Comparison of ENCODE assay signal across 1 cellular context in the genomic region with DNA sequence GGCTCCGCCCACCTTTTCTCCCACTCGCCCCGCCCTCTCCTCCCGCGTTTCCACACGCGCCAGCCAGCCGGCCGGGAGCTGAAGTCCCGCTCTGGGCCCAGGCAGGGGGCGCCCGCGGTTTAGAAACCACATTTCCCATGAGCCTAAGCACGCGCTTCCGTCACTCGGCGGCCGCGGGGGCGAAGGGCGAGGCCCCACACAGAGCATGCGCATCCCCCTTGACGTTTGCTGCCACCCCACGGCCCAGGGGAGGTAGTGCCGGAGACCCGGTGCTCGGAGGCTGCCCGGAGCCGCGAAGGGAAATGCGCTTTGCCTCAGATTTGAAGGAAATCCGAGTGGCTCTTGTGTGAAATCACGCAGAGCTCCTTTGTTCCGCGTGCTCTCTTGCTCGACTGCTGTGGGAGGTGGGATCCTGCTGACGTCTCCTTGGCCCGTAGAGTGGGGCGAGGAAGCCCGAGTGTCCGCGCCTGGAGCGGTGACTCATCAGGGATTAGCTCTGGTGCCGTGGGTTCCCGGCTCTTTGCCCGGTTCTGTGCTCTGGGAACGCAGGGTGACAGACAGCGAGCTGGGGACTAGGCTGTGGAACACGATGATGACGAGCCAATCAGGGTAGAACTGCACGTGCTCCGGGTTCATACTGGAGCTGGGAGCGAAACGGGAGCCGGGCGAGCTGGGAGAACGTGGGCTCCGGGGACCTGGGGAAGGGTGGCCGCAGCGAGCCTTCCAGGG.
A peak's percentile ranks its signal among the peaks of the same experiment; 100 is the strongest.
TF ChIP-seq lines count a peak whose summit lies in the region.

No MANE protein-coding gene starts in this region.

TF ChIP-seq in HepG2, 621 proteins besides CTCF, POLR2A, EP300 and RAD21 (continued from another document and continues in another):
- TF ChIP-seq, protein P1, sequence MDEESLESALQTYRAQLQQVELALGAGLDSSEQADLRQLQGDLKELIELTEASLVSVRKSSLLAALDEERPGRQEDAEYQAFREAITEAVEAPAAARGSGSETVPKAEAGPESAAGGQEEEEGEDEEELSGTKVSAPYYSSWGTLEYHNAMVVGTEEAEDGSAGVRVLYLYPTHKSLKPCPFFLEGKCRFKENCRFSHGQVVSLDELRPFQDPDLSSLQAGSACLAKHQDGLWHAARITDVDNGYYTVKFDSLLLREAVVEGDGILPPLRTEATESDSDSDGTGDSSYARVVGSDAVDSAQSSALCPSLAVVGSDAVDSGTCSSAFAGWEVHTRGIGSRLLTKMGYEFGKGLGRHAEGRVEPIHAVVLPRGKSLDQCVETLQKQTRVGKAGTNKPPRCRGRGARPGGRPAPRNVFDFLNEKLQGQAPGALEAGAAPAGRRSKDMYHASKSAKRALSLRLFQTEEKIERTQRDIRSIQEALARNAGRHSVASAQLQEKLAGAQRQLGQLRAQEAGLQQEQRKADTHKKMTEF (CRISPR knock-in tag; IDR thresholded peaks at IDR 0.05) = peak; percentile 85
- TF ChIP-seq ARHGAP35 (CRISPR knock-in tag; IDR thresholded peaks at IDR 0.05; ENCODE audit: borderline replicate concordance) (peak; percentile 52; the same call in 1 of the 2 replicates), HNRNPL (IDR thresholded peaks at IDR 0.05; ENCODE audit: low read depth, low read length) (peak; percentile 89), RBFOX2 (IDR thresholded peaks at IDR 0.05; ENCODE audit: low read depth, low read length) (peak; percentile 87), ZNF224 (CRISPR knock-in tag; IDR thresholded peaks at IDR 0.05) (peak; percentile 88; the same call in 1 of the 2 replicates), ZNF121 (CRISPR knock-in tag; IDR thresholded peaks at IDR 0.05) (0 out of 2 replicates have a peak, but pooled peaks have one; percentile 13), HDAC1 (CRISPR knock-in tag; IDR thresholded peaks at IDR 0.05) (peak; percentile 79), ZMAT3 (CRISPR knock-in tag; conservative IDR thresholded peaks at IDR 0.05) (peak; percentile 62), KDM1A (CRISPR knock-in tag; IDR thresholded peaks at IDR 0.05) (no peak), SP4 (CRISPR knock-in tag; IDR thresholded peaks at IDR 0.05) (peak; percentile 93), FOXA1 (IDR thresholded peaks at IDR 0.05) (no peak), FOXA1 (CRISPR knock-in tag; IDR thresholded peaks at IDR 0.05) (peak; percentile 12; the same call in 1 of the 2 replicates), ZBTB7A (CRISPR knock-in tag; IDR thresholded peaks at IDR 0.05) (0 out of 2 replicates have a peak, but pooled peaks have one; percentile 58), TBX2 (CRISPR knock-in tag; IDR thresholded peaks at IDR 0.05; ENCODE audit: borderline replicate concordance) (peak; percentile 81), KAT8 (CRISPR knock-in tag; IDR thresholded peaks at IDR 0.05) (peak; percentile 88), EEA1 (CRISPR knock-in tag; IDR thresholded peaks at IDR 0.05; ENCODE audit: borderline replicate concordance) (no peak; the same call in 1 of the 2 replicates), RARA (CRISPR knock-in tag; IDR thresholded peaks at IDR 0.05) (no peak), POLR2AphosphoS2 (IDR thresholded peaks at IDR 0.05; ENCODE audit: low read depth, low read length) (peak; percentile 79), ZBTB1 (CRISPR knock-in tag; IDR thresholded peaks at IDR 0.05; ENCODE audit: borderline replicate concordance) (no peak), CHD4 (IDR thresholded peaks at IDR 0.05; ENCODE audit: borderline replicate concordance, low read length) (no peak), ZNF737 (CRISPR knock-in tag; IDR thresholded peaks at IDR 0.05; ENCODE audit: borderline replicate concordance) (peak; percentile 88; the same call in 1 of the 2 replicates), ZBTB42 (CRISPR knock-in tag; IDR thresholded peaks at IDR 0.05) (peak; percentile 1; the same call in 1 of the 2 replicates), TRIM24 (CRISPR knock-in tag; IDR thresholded peaks at IDR 0.05) (no peak), TEAD3 (CRISPR knock-in tag; optimal IDR thresholded peaks at IDR 0.05; ENCODE audit: borderline replicate concordance) (peak; percentile 39), RORA (CRISPR knock-in tag; IDR thresholded peaks at IDR 0.05) (no peak), ONECUT2 (CRISPR knock-in tag; IDR thresholded peaks at IDR 0.05) (0 out of 2 replicates have a peak, but pooled peaks have one; percentile 37), CBX1 (IDR thresholded peaks at IDR 0.05; ENCODE audit: low read depth) (no peak), CEBPG (CRISPR knock-in tag; IDR thresholded peaks at IDR 0.05) (no peak), FOSL1 (CRISPR knock-in tag; IDR thresholded peaks at IDR 0.05; ENCODE audit: borderline replicate concordance) (peak; percentile 86), RXRB (CRISPR knock-in tag; IDR thresholded peaks at IDR 0.05; ENCODE audit: borderline replicate concordance) (peak; percentile 60; the same call in 1 of the 2 replicates), ELF3 (CRISPR knock-in tag; IDR thresholded peaks at IDR 0.05) (peak; percentile 68), ZNF746 (CRISPR knock-in tag; IDR thresholded peaks at IDR 0.05) (peak; percentile 65; the same call in 1 of the 2 replicates), RXRA (CRISPR knock-in tag; IDR thresholded peaks at IDR 0.05) (peak; percentile 77; the same call in 1 of the 2 replicates), CHD2 (IDR thresholded peaks at IDR 0.05; ENCODE audit: low read depth, low read length) (no peak), ZNF709 (CRISPR knock-in tag; IDR thresholded peaks at IDR 0.05) (peak; percentile 22; the same call in 1 of the 2 replicates), TOE1 (CRISPR knock-in tag; IDR thresholded peaks at IDR 0.05) (peak; percentile 32; the same call in 1 of the 2 replicates)
- TF ChIP-seq, protein P2, sequence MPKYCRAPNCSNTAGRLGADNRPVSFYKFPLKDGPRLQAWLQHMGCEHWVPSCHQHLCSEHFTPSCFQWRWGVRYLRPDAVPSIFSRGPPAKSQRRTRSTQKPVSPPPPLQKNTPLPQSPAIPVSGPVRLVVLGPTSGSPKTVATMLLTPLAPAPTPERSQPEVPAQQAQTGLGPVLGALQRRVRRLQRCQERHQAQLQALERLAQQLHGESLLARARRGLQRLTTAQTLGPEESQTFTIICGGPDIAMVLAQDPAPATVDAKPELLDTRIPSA (CRISPR knock-in tag; IDR thresholded peaks at IDR 0.05; ENCODE audit: borderline replicate concordance) = no peak
- TF ChIP-seq, protein P3, sequence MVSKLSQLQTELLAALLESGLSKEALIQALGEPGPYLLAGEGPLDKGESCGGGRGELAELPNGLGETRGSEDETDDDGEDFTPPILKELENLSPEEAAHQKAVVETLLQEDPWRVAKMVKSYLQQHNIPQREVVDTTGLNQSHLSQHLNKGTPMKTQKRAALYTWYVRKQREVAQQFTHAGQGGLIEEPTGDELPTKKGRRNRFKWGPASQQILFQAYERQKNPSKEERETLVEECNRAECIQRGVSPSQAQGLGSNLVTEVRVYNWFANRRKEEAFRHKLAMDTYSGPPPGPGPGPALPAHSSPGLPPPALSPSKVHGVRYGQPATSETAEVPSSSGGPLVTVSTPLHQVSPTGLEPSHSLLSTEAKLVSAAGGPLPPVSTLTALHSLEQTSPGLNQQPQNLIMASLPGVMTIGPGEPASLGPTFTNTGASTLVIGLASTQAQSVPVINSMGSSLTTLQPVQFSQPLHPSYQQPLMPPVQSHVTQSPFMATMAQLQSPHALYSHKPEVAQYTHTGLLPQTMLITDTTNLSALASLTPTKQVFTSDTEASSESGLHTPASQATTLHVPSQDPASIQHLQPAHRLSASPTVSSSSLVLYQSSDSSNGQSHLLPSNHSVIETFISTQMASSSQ (IDR thresholded peaks at IDR 0.05; ENCODE audit: low read depth) = no peak
- TF ChIP-seq, protein P3 (CRISPR knock-in tag; IDR thresholded peaks at IDR 0.05; ENCODE audit: borderline replicate concordance) = peak; percentile 11
- TF ChIP-seq, protein P4, sequence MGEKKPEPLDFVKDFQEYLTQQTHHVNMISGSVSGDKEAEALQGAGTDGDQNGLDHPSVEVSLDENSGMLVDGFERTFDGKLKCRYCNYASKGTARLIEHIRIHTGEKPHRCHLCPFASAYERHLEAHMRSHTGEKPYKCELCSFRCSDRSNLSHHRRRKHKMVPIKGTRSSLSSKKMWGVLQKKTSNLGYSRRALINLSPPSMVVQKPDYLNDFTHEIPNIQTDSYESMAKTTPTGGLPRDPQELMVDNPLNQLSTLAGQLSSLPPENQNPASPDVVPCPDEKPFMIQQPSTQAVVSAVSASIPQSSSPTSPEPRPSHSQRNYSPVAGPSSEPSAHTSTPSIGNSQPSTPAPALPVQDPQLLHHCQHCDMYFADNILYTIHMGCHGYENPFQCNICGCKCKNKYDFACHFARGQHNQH (CRISPR knock-in tag; IDR thresholded peaks at IDR 0.05) = peak; percentile 74
- TF ChIP-seq, protein P5, sequence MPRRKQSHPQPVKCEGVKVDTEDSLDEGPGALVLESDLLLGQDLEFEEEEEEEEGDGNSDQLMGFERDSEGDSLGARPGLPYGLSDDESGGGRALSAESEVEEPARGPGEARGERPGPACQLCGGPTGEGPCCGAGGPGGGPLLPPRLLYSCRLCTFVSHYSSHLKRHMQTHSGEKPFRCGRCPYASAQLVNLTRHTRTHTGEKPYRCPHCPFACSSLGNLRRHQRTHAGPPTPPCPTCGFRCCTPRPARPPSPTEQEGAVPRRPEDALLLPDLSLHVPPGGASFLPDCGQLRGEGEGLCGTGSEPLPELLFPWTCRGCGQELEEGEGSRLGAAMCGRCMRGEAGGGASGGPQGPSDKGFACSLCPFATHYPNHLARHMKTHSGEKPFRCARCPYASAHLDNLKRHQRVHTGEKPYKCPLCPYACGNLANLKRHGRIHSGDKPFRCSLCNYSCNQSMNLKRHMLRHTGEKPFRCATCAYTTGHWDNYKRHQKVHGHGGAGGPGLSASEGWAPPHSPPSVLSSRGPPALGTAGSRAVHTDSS (CRISPR knock-in tag; conservative IDR thresholded peaks at IDR 0.05) = no peak
- TF ChIP-seq, protein P6, sequence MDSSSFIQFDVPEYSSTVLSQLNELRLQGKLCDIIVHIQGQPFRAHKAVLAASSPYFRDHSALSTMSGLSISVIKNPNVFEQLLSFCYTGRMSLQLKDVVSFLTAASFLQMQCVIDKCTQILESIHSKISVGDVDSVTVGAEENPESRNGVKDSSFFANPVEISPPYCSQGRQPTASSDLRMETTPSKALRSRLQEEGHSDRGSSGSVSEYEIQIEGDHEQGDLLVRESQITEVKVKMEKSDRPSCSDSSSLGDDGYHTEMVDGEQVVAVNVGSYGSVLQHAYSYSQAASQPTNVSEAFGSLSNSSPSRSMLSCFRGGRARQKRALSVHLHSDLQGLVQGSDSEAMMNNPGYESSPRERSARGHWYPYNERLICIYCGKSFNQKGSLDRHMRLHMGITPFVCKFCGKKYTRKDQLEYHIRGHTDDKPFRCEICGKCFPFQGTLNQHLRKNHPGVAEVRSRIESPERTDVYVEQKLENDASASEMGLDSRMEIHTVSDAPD (CRISPR knock-in tag; IDR thresholded peaks at IDR 0.05) = peak; percentile 78; the same call in 1 of the 2 replicates
- TF ChIP-seq, protein P7, sequence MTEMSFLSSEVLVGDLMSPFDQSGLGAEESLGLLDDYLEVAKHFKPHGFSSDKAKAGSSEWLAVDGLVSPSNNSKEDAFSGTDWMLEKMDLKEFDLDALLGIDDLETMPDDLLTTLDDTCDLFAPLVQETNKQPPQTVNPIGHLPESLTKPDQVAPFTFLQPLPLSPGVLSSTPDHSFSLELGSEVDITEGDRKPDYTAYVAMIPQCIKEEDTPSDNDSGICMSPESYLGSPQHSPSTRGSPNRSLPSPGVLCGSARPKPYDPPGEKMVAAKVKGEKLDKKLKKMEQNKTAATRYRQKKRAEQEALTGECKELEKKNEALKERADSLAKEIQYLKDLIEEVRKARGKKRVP (CRISPR knock-in tag; IDR thresholded peaks at IDR 0.05) = peak in 1 of 2 experiments; percentile 64; a peak in 1 of 4 replicates
- TF ChIP-seq, protein P8, sequence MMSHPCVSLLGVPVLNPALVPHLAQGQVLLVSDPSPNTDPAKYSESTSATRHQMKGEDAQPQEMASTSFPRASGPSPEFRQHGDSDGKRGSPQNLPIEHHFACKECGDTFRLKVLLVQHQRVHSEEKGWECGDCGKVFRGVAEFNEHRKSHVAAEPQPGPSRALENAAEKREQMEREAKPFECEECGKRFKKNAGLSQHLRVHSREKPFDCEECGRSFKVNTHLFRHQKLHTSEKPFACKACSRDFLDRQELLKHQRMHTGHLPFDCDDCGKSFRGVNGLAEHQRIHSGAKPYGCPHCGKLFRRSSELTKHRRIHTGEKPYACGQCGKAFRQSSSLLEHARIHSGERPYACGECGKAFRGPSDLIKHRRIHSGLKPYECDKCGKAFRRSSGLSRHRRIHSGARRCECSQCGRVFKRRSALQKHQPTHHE (CRISPR knock-in tag; IDR thresholded peaks at IDR 0.05; ENCODE audit: borderline replicate concordance) = peak; percentile 75
- TF ChIP-seq, protein P9, sequence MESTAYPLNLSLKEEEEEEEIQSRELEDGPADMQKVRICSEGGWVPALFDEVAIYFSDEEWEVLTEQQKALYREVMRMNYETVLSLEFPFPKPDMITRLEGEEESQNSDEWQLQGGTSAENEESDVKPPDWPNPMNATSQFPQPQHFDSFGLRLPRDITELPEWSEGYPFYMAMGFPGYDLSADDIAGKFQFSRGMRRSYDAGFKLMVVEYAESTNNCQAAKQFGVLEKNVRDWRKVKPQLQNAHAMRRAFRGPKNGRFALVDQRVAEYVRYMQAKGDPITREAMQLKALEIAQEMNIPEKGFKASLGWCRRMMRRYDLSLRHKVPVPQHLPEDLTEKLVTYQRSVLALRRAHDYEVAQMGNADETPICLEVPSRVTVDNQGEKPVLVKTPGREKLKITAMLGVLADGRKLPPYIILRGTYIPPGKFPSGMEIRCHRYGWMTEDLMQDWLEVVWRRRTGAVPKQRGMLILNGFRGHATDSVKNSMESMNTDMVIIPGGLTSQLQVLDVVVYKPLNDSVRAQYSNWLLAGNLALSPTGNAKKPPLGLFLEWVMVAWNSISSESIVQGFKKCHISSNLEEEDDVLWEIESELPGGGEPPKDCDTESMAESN (CRISPR knock-in tag; conservative IDR thresholded peaks at IDR 0.05) = peak; percentile 90
- TF ChIP-seq, protein P10, sequence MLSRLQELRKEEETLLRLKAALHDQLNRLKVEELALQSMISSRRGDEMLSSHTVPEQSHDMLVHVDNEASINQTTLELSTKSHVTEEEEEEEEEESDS (CRISPR knock-in tag; IDR thresholded peaks at IDR 0.05; ENCODE audit: borderline replicate concordance) = no peak
